In the genomic region with DNA sequence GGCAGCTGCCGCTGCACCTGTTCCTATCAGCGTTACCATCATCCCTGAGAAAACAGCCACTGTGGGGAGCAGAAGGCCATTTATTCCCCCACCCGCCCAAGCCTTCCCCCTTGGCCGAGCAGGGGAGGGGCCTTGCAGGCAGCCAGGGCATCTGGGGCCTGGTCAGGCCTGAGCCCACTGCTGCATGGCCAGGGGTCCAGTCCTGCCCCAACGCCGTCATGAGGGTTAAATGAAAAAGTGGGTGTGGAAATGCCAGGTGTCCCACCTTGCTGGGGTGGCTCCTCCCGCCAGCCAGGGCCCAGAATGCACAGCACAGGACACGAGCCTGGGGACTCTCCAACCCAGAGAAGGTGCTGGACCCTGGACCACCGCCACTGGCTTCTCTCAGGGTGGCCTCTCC, we compare ENCODE assay signal across 22 cellular contexts. TPM values are rescaled to one million over a fixed set of nuclear protein-coding genes. Genes with fewer than 3 reads are reported as not detected.
DNase-seq lines count a peak whose midpoint lies in the region; ATAC-seq and TF ChIP-seq lines count a peak whose summit lies in the region.
"Had no signal": no experiment of that assay in that cellular context is flagged by ENCODE, and none has a peak within 500 bp of the region (broad histone marks: within the 10 kb centered on the region; RNA-seq: fewer than 3 reads in every experiment).

No MANE protein-coding gene starts in this region.

- H2BK5ac ChIP-seq in neuronal stem cell (ENCODE audit: low read length): no peak overlapping the region

- no peak overlapping the region for H2BK15ac ChIP-seq in neuronal stem cell (ENCODE audit: low read length)

- no peak overlapping the region for H3K14ac ChIP-seq in neuronal stem cell (ENCODE audit: low read length)

- H3K27me3 ChIP-seq in right cardiac atrium (ENCODE audit: control insufficient read depth, insufficient read depth) (no peaks in the 10 kb centered on the region), left ventricle myocardium inferior (ENCODE audit: low read depth) (no peaks in the 10 kb centered on the region), neuronal stem cell (ENCODE audit: control insufficient read depth in 3 of 3, insufficient read depth in 3 of 3, low read depth in 1 of 3, low read length in 3 of 3) (peaks cover 0 to 20% (median 0%) of the 10 kb centered on the region in 3 experiments)
- H3K27me3 ChIP-seq: BE2C; BLaER1 treated with 17β-estradiol and CSF1 and Interleukin-3, amounts not matched to agents 10 nM and 100 nM had no signal

- no peaks in the 10 kb centered on the region for H3K27me3 Mint-ChIP-seq in stimulated activated naive CD8-positive, alpha-beta T cell treated with anti-CD3 and anti-CD28 coated beads, Interleukin-15, amount 100 ng/mL, for 72 hours
- no peaks in the 10 kb centered on the region for H3K27me3 Mint-ChIP-seq in activated T-helper 2 cell treated with anti-CD3 and anti-CD28 coated beads, Interferon-gamma antibody, Interleukin-2, Interleukin-4, amounts not matched to agents 10 μg/mL and 5 μg/mL and 100 μg/mL, durations not matched to agents 14 hours and 24 hours and 36 hours (ENCODE audit: low read depth)
- H3K27me3 Mint-ChIP-seq: CD4-positive, alpha-beta T cell had no signal

- intact Hi-C loops in right cardiac atrium (cut with DNase I): no loop called here
- intact Hi-C loops in left ventricle myocardium inferior (cut with micrococcal nuclease): no loop called here
- intact Hi-C loops in activated T-helper 2 cell treated with anti-CD3 and anti-CD28 coated beads, Interferon-gamma antibody, Interleukin-2, Interleukin-4, amounts not matched to agents 10 μg/mL and 5 μg/mL and 100 μg/mL, durations not matched to agents 14 hours and 24 hours and 36 hours (cut with micrococcal nuclease): no loop called here

- peaks cover 2% of the 10 kb centered on the region for H3K79me1 ChIP-seq in neuronal stem cell (ENCODE audit: low read depth, low read length)

- H3K4ac ChIP-seq in neuronal stem cell (ENCODE audit: low read length): no peak overlapping the region

- H3K27ac ChIP-seq in right cardiac atrium (ENCODE audit: low read length): no peak overlapping the region
- no peak overlapping the region for H3K27ac ChIP-seq in left ventricle myocardium inferior (replicated peaks)
- H3K27ac ChIP-seq in neuronal stem cell (replicated peaks; ENCODE audit: low read length): no peak overlapping the region
- H3K27ac ChIP-seq: A549; BLaER1 treated with 17β-estradiol and CSF1 and Interleukin-3, amounts not matched to agents 10 nM and 100 nM had no signal

- H2BK120ac ChIP-seq in neuronal stem cell (ENCODE audit: low read depth, low read length): no peak overlapping the region

- H4K91ac ChIP-seq in neuronal stem cell (ENCODE audit: low read depth, low read length, poor library complexity): no peak overlapping the region

- no peaks in the 10 kb centered on the region for H3K4me1 ChIP-seq in right cardiac atrium (ENCODE audit: control insufficient read depth, insufficient read depth, low read length)
- H3K4me1 ChIP-seq in left ventricle myocardium inferior: no peaks in the 10 kb centered on the region
- H3K4me1 ChIP-seq in neuronal stem cell (ENCODE audit: control insufficient read depth in 2 of 2, insufficient read depth in 1 of 2, low read depth in 1 of 2, low read length in 2 of 2): peaks cover 0 to 2% of the 10 kb centered on the region in 2 donors
- H3K4me1 ChIP-seq: A549, BE2C, HAP-1 had no signal

- H3K36me3 ChIP-seq in left ventricle myocardium inferior (no peaks in the 10 kb centered on the region), neuronal stem cell (replicated peaks in 1 of 2; ENCODE audit: control insufficient read depth in 2 of 2, insufficient read depth in 2 of 2, low read length in 2 of 2) (no peaks in the 10 kb centered on the region)
- H3K36me3 ChIP-seq: BE2C; BLaER1 treated with 17β-estradiol and CSF1 and Interleukin-3, amounts not matched to agents 10 nM and 100 nM; HAP-1 had no signal

- H3K9me3 Mint-ChIP-seq in stimulated activated naive CD8-positive, alpha-beta T cell treated with anti-CD3 and anti-CD28 coated beads, Interleukin-15, amount 100 ng/mL, for 72 hours: no peaks in the 10 kb centered on the region
- H3K9me3 Mint-ChIP-seq in activated T-helper 2 cell treated with anti-CD3 and anti-CD28 coated beads, Interferon-gamma antibody, Interleukin-2, Interleukin-4, amounts not matched to agents 10 μg/mL and 5 μg/mL and 100 μg/mL, durations not matched to agents 14 hours and 24 hours and 36 hours: no peaks in the 10 kb centered on the region
- H3K9me3 Mint-ChIP-seq: CD14-positive monocyte; CD4-positive, alpha-beta T cell; CD8-positive, alpha-beta memory T cell; GM23338; HFFc6 had no signal

- DNase-seq in right cardiac atrium (peak in 2 of 3 donors; percentile 28 to 37), left ventricle myocardium inferior (no peak), neuronal stem cell (ENCODE audit: low spot score) (no peak), NCI-H1694 (lab: John Stamatoyannopoulos, UW) (no peak)
- DNase-seq in stimulated activated naive CD8-positive, alpha-beta T cell treated with anti-CD3 and anti-CD28 coated beads, Interleukin-15, amount 100 ng/mL, for 72 hours: no peak
- DNase-seq in stimulated activated naive CD8-positive, alpha-beta T cell treated with anti-CD3 and anti-CD28 coated beads, Interleukin-15, Interleukin-2, amounts not matched to agents 100 U/mL and 50 U/mL, for 24 hours: no peak
- DNase-seq in activated T-helper 2 cell treated with anti-CD3 and anti-CD28 coated beads, Interferon-gamma antibody, Interleukin-2, Interleukin-4, amounts not matched to agents 10 μg/mL and 5 μg/mL and 100 μg/mL, durations not matched to agents 14 hours and 24 hours and 36 hours (ENCODE audit: low spot score): no peak
- DNase-seq: 8988T; ACHN; AML-193; BE2C; CD4-positive, alpha-beta T cell; CD8-positive, alpha-beta memory T cell; DMS 273 treated with DMSO at 0.1 percent for 48 hours; DMS79 treated with DMSO at 0.1 percent for 48 hours; GF-D8; HFFc6 had no signal

- peak overlapping the region; percentile 64 for H3K18ac ChIP-seq in neuronal stem cell (ENCODE audit: low read length)

- H2BK12ac ChIP-seq in neuronal stem cell (ENCODE audit: low read length): no peak overlapping the region

- H3K9ac ChIP-seq in neuronal stem cell (ENCODE audit: low read depth, low read length, poor library complexity): no peak overlapping the region
- H3K9ac ChIP-seq: BLaER1 treated with 17β-estradiol and CSF1 and Interleukin-3, amounts not matched to agents 10 nM and 100 nM had no signal

- TF ChIP-seq CTCF in left ventricle myocardium inferior (IDR thresholded peaks at IDR 0.05; ENCODE audit: borderline replicate concordance): no peak

- H3K4me1 Mint-ChIP-seq in stimulated activated naive CD8-positive, alpha-beta T cell treated with anti-CD3 and anti-CD28 coated beads, Interleukin-15, amount 100 ng/mL, for 72 hours: peaks cover 5% of the 10 kb centered on the region
- no peaks in the 10 kb centered on the region for H3K4me1 Mint-ChIP-seq in activated T-helper 2 cell treated with anti-CD3 and anti-CD28 coated beads, Interferon-gamma antibody, Interleukin-2, Interleukin-4, amounts not matched to agents 10 μg/mL and 5 μg/mL and 100 μg/mL, durations not matched to agents 14 hours and 24 hours and 36 hours (ENCODE audit: low read depth)
- H3K4me1 Mint-ChIP-seq: CD8-positive, alpha-beta memory T cell; GM23338 had no signal

- H2AFZ ChIP-seq in neuronal stem cell (ENCODE audit: low read length): no peak overlapping the region
- H2AFZ ChIP-seq: GM23338 had no signal

- H3K4me2 ChIP-seq in neuronal stem cell (ENCODE audit: insufficient read depth, low read length, poor library complexity, severe bottlenecking): no peak overlapping the region
- H3K4me2 ChIP-seq: A549; BLaER1 treated with 17β-estradiol and CSF1 and Interleukin-3, amounts not matched to agents 10 nM and 100 nM; GM23338 had no signal

- no peak overlapping the region for H3K23ac ChIP-seq in neuronal stem cell (ENCODE audit: low read depth, low read length, poor library complexity)

- no peak overlapping the region for H2AK5ac ChIP-seq in neuronal stem cell (ENCODE audit: low read depth, low read length)

- no peak for ATAC-seq in right cardiac atrium
- peak; percentile 17 for ATAC-seq in stimulated activated naive CD8-positive, alpha-beta T cell treated with anti-CD3 and anti-CD28 coated beads, Interleukin-15, amount 100 ng/mL, for 72 hours
- ATAC-seq in stimulated activated naive CD8-positive, alpha-beta T cell treated with anti-CD3 and anti-CD28 coated beads, Interleukin-15, Interleukin-2, amounts not matched to agents 100 U/mL and 50 U/mL, for 24 hours: no peak
- ATAC-seq: GM23338 had no signal

- H3K36me3 Mint-ChIP-seq in activated T-helper 2 cell treated with anti-CD3 and anti-CD28 coated beads, Interferon-gamma antibody, Interleukin-2, Interleukin-4, amounts not matched to agents 10 μg/mL and 5 μg/mL and 100 μg/mL, durations not matched to agents 14 hours and 24 hours and 36 hours (ENCODE audit: low read depth): no peaks in the 10 kb centered on the region
- H3K36me3 Mint-ChIP-seq: CD14-positive monocyte; CD8-positive, alpha-beta memory T cell had no signal

- H3K4me3 ChIP-seq in right cardiac atrium (ENCODE audit: low read length) (no peak overlapping the region), left ventricle myocardium inferior (no peak overlapping the region), neuronal stem cell (ENCODE audit: low read length in 2 of 2) (no peak overlapping the region)
- H3K4me3 ChIP-seq: A549; BLaER1 treated with 17β-estradiol and CSF1 and Interleukin-3, amounts not matched to agents 10 nM and 100 nM; GM23338; HAP-1 had no signal

- WGBS in right cardiac atrium: 96% methylated on average over 9 of the region's 9 CpGs
- no CpG with 5 or more reads among the region's 9 CpGs for WGBS in neuronal stem cell (ENCODE audit: extremely low coverage in 2 of 2, insufficient read length in 2 of 2, insufficient replicate concordance in 1 of 2), 2 donors

- no peak overlapping the region for H3K4me3 Mint-ChIP-seq in stimulated activated naive CD8-positive, alpha-beta T cell treated with anti-CD3 and anti-CD28 coated beads, Interleukin-15, amount 100 ng/mL, for 72 hours
- H3K4me3 Mint-ChIP-seq in activated T-helper 2 cell treated with anti-CD3 and anti-CD28 coated beads, Interferon-gamma antibody, Interleukin-2, Interleukin-4, amounts not matched to agents 10 μg/mL and 5 μg/mL and 100 μg/mL, durations not matched to agents 14 hours and 24 hours and 36 hours (ENCODE audit: low read depth): no peak overlapping the region
- H3K4me3 Mint-ChIP-seq: CD14-positive monocyte; CD4-positive, alpha-beta T cell; CD8-positive, alpha-beta memory T cell; GM23338; HFFc6 had no signal

- no peak overlapping the region for H3K27ac Mint-ChIP-seq in stimulated activated naive CD8-positive, alpha-beta T cell treated with anti-CD3 and anti-CD28 coated beads, Interleukin-15, amount 100 ng/mL, for 72 hours
- no peak overlapping the region for H3K27ac Mint-ChIP-seq in activated T-helper 2 cell treated with anti-CD3 and anti-CD28 coated beads, Interferon-gamma antibody, Interleukin-2, Interleukin-4, amounts not matched to agents 10 μg/mL and 5 μg/mL and 100 μg/mL, durations not matched to agents 14 hours and 24 hours and 36 hours
- H3K27ac Mint-ChIP-seq: CD14-positive monocyte; CD4-positive, alpha-beta T cell; CD8-positive, alpha-beta memory T cell; GM23338; HFFc6 had no signal

- H3K9me3 ChIP-seq in right cardiac atrium (ENCODE audit: control insufficient read depth, low read length): no peaks in the 10 kb centered on the region
- H3K9me3 ChIP-seq in left ventricle myocardium inferior (replicated peaks): no peaks in the 10 kb centered on the region
- no peaks in the 10 kb centered on the region for H3K9me3 ChIP-seq in neuronal stem cell (replicated peaks in 1 of 2; ENCODE audit: control insufficient read depth in 2 of 2, insufficient read depth in 1 of 2, low read depth in 1 of 2, low read length in 2 of 2)
- H3K9me3 ChIP-seq: A549; BE2C; BLaER1 treated with 17β-estradiol and CSF1 and Interleukin-3, amounts not matched to agents 10 nM and 100 nM; HAP-1 had no signal

- no peak overlapping the region for H4K8ac ChIP-seq in neuronal stem cell (ENCODE audit: low read depth, low read length)

RNA-seq across cellular contexts. Expression of gene ANO7, which starts 14.2 kb away (rescaled TPM):
- total RNA-seq in right cardiac atrium (1 to 10 TPM in 3 of 4 donors, under 1 TPM in 1; 0.89 to 2.1 (median 1.2) TPM), left ventricle myocardium inferior (0.80 TPM)
- polyA plus RNA-seq in right cardiac atrium: 1.1 TPM
- polyA plus RNA-seq in neuronal stem cell (2013, experiment 1 of 2): 1.3 TPM
- 1.4 TPM for polyA plus RNA-seq in neuronal stem cell (2013, experiment 2 of 2)
- 3.5 and 4.3 TPM in 2 replicates for total RNA-seq in activated T-helper 2 cell treated with anti-CD3 and anti-CD28 coated beads, Interferon-gamma antibody, Interleukin-2, Interleukin-4, amounts not matched to agents 10 μg/mL and 5 μg/mL and 100 μg/mL, durations not matched to agents 14 hours and 24 hours and 36 hours
- polyA plus RNA-seq: CD14-positive monocyte; CD8-positive, alpha-beta memory T cell had no signal

RNA-seq across cellular contexts. Expression of gene PPP1R7, which starts 52.4 kb away (rescaled TPM):
- total RNA-seq in right cardiac atrium: 10 to 100 TPM; 57.7 to 77.1 (median 73.1) TPM
- 112 TPM for polyA plus RNA-seq in right cardiac atrium
- 61.5 TPM for total RNA-seq in left ventricle myocardium inferior
- 36.4 TPM for polyA plus RNA-seq in neuronal stem cell (2013, experiment 1 of 2)
- polyA plus RNA-seq in neuronal stem cell (2013, experiment 2 of 2): 38.0 TPM
- 101 and 106 TPM in 2 replicates for total RNA-seq in activated T-helper 2 cell treated with anti-CD3 and anti-CD28 coated beads, Interferon-gamma antibody, Interleukin-2, Interleukin-4, amounts not matched to agents 10 μg/mL and 5 μg/mL and 100 μg/mL, durations not matched to agents 14 hours and 24 hours and 36 hours

RNA-seq across cellular contexts. Expression of gene PASK, which starts 53.4 kb away (rescaled TPM):
- total RNA-seq in right cardiac atrium (1 to 10 TPM; 2.1 to 5.3 (median 3.4) TPM), left ventricle myocardium inferior (3.4 TPM)
- 1.1 TPM for polyA plus RNA-seq in right cardiac atrium
- polyA plus RNA-seq in neuronal stem cell (2013, experiment 1 of 2): 11.4 TPM
- 10.5 TPM for polyA plus RNA-seq in neuronal stem cell (2013, experiment 2 of 2)
- 72.5 and 75.8 TPM in 2 replicates for total RNA-seq in activated T-helper 2 cell treated with anti-CD3 and anti-CD28 coated beads, Interferon-gamma antibody, Interleukin-2, Interleukin-4, amounts not matched to agents 10 μg/mL and 5 μg/mL and 100 μg/mL, durations not matched to agents 14 hours and 24 hours and 36 hours

Comparison
In these comparisons a context has a peak if more than half of its experiments do, and no peak if none do; other contexts are left out.
1. DNase-seq: peak in right cardiac atrium (2 of 3); none in left ventricle myocardium inferior (single experiment), stimulated activated naive CD8-positive, alpha-beta T cell treated with anti-CD3 and anti-CD28 coated beads, Interleukin-15, amount 100 ng/mL, for 72 hours (0 of 2), stimulated activated naive CD8-positive, alpha-beta T cell treated with anti-CD3 and anti-CD28 coated beads, Interleukin-15, Interleukin-2, amounts not matched to agents 100 U/mL and 50 U/mL, for 24 hours (single experiment), neuronal stem cell (single experiment), NCI-H1694 (single experiment) and activated T-helper 2 cell treated with anti-CD3 and anti-CD28 coated beads, Interferon-gamma antibody, Interleukin-2, Interleukin-4, amounts not matched to agents 10 μg/mL and 5 μg/mL and 100 μg/mL, durations not matched to agents 14 hours and 24 hours and 36 hours (single experiment).
2. RNA of gene PASK, which starts 53.4 kb away (total RNA-seq): 72.5 to 75.8 TPM in activated T-helper 2 cell treated with anti-CD3 and anti-CD28 coated beads, Interferon-gamma antibody, Interleukin-2, Interleukin-4, amounts not matched to agents 10 μg/mL and 5 μg/mL and 100 μg/mL, durations not matched to agents 14 hours and 24 hours and 36 hours; 2.1 to 5.3 TPM in right cardiac atrium and 3.4 TPM in left ventricle myocardium inferior (single experiment); every median in the first group is over 10 times any median in the second.